In the genomic region with DNA sequence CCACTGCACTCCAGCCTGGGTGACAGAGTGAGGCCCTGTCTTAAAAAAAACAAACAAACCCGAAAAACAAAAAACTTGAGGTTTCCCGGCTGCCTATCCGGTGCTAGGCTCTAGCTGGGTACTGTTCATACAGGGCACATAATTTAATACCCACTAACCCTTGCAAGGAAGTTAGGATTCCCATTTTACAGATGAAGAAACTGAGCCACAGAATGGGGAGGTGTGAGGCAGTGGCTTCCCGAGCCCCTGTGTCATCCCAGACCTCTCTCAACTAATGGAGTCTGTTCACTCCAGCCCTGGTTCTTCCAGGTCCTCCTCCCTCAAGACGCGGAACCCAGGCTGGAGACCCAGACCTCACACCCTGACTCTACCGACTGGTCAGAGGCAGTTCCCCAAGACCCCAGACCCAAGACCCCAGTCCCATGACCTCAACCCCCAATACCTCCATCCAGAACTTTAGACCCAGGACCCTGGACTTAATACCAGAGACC, we compare ENCODE assay signal across 8 cellular contexts. TPM values are rescaled to one million over a fixed set of nuclear protein-coding genes. Genes with fewer than 3 reads are reported as not detected.
A peak's percentile ranks its signal among the peaks of the same experiment; 100 is the strongest.
DNase-seq lines count a peak whose midpoint lies in the region; ATAC-seq and TF ChIP-seq lines count a peak whose summit lies in the region.

No MANE protein-coding gene starts in this region.

- H3K36me3 ChIP-seq in heart left ventricle (peaks cover 0 to 46% (median 38%) of the 10 kb centered on the region in 9 donors), right lobe of liver (peaks cover 0 to 22% (median 0%) of the 10 kb centered on the region in 4 donors), tibial artery (peaks cover 0 to 51% (median 29%) of the 10 kb centered on the region in 3 donors)

- no peaks in the 10 kb centered on the region for H3K9me3 ChIP-seq in heart left ventricle
- H3K9me3 ChIP-seq in right lobe of liver = no peaks in the 10 kb centered on the region
- no peaks in the 10 kb centered on the region for H3K9me3 ChIP-seq in tibial artery

- peaks cover 5 to 43% (median 28%) of the 10 kb centered on the region in 12 donors for H3K4me1 ChIP-seq in heart left ventricle
- H3K4me1 ChIP-seq in right lobe of liver = peaks cover 0 to 23% (median 9%) of the 10 kb centered on the region in 4 donors
- peaks cover 0 to 43% (median 35%) of the 10 kb centered on the region in 4 donors for H3K4me1 ChIP-seq in tibial artery

- H3K27ac ChIP-seq in heart left ventricle = peak overlapping the region in 11 of 12 donors; percentile 83 to 99 (median 97)
- H3K27ac ChIP-seq in angular gyrus (ENCODE audit: low read depth, low read length) = peak overlapping the region; percentile 82
- peak overlapping the region; percentile 83 to 99 (median 93) for H3K27ac ChIP-seq in right lobe of liver
- peak overlapping the region; percentile 78 to 99 for H3K27ac ChIP-seq in tibial artery

- ATAC-seq in heart left ventricle = no peak
- ATAC-seq in right lobe of liver = no peak

- DNase-seq in heart left ventricle = no peak
- no peak for DNase-seq in cardiac septum (ENCODE audit: low spot score)
- DNase-seq in right lobe of liver = no peak
- no peak for DNase-seq in tibial artery
- DNase-seq in HK-2 (ENCODE audit: unreplicated experiment) = no peak
- no peak for DNase-seq in AG08396 (ENCODE audit: low spot score)
- DNase-seq in CD1c-positive myeloid dendritic cell (ENCODE audit: extremely low spot score) = no peak

- H3K4me3 ChIP-seq in heart left ventricle (peak overlapping the region; percentile 69 to 98 (median 90)), right lobe of liver (peak overlapping the region; percentile 83 to 92 (median 88)), tibial artery (peak overlapping the region; percentile 77 to 92)

- TF ChIP-seq POLR2A in heart left ventricle (IDR thresholded peaks at IDR 0.05) (no peak), right lobe of liver (IDR thresholded peaks at IDR 0.05) (no peak)

- 36 to 44% (median 40%) methylated on average over 7 of the region's 7 CpGs for WGBS in heart left ventricle, 4 donors
- 13% methylated on average over 7 of the region's 7 CpGs for WGBS in right lobe of liver (ENCODE audit: insufficient coverage, low coverage, low lambda C conversion rate, missing lambda C conversion rate)

- intact Hi-C loops in heart left ventricle (cut with DNase I) = loop anchor here in 6 of 10 donors (5.0 to 10.0 kb wide), 4 partner anchors 61 to 226 kb away; a partner anchor contains a TSS
- intact Hi-C loops in cardiac septum (cut with DNase I) = loop anchor here (5.0 kb wide), 1 partner anchor 226 kb away; a partner anchor contains a TSS
- intact Hi-C loops in right lobe of liver (cut with DNase I) = no loop called here
- intact Hi-C loops in tibial artery (cut with DNase I; ENCODE audit: low total_unique reads) = loop anchor here (10.0 kb wide), 1 partner anchor 204 kb away; no protein-coding TSS in a partner anchor

- H3K27me3 ChIP-seq in heart left ventricle (no peaks in the 10 kb centered on the region), right lobe of liver (no peaks in the 10 kb centered on the region), tibial artery (no peaks in the 10 kb centered on the region)

- TF ChIP-seq CTCF in heart left ventricle (IDR thresholded peaks at IDR 0.05) = no peak
- no peak for TF ChIP-seq CTCF in right lobe of liver (IDR thresholded peaks at IDR 0.05)
- TF ChIP-seq CTCF in tibial artery (IDR thresholded peaks at IDR 0.05) = no peak

RNA-seq across cellular contexts. Expression of a gene that starts 0.6 kb away (rescaled TPM):
- total RNA-seq in heart left ventricle (10 to 100 TPM in 6 of 9 donors, 1 to 10 TPM in 3; 8.8 to 28.7 (median 13.8) TPM), cardiac septum (12.5 TPM), right lobe of liver (10 to 100 TPM; 10.1 to 24.1 (median 12.6) TPM)
- 10 to 100 TPM; 11.6 to 22.1 TPM for polyA plus RNA-seq in heart left ventricle

RNA-seq across cellular contexts. Expression of a gene that starts 1.6 kb away (rescaled TPM):
- total RNA-seq in heart left ventricle (10 to 100 TPM; 58.9 to 96.9 (median 69.1) TPM), cardiac septum (81.4 TPM), right lobe of liver (10 to 100 TPM; 52.5 to 81.2 (median 61.9) TPM)
- 100 to 1,000 TPM in 1 of 2 donors, 10 to 100 TPM in 1; 76.8 to 153 TPM for polyA plus RNA-seq in heart left ventricle

RNA-seq across cellular contexts. Expression of a gene that starts 11.1 kb away (rescaled TPM):
- total RNA-seq in heart left ventricle (not detected), cardiac septum (not detected), right lobe of liver (not detected)
- not detected for polyA plus RNA-seq in heart left ventricle

RNA-seq across cellular contexts. Expression of a gene that starts 25.3 kb away (rescaled TPM):
- total RNA-seq in heart left ventricle (1 to 10 TPM in 4 of 9 donors, under 1 TPM in 5; 0.20 to 8.9 (median 0.70) TPM), cardiac septum (0.38 TPM), right lobe of liver (1 to 10 TPM in 3 of 6 experiments, under 1 TPM in 3; 0.49 to 2.5 (median 0.90) TPM)
- polyA plus RNA-seq in heart left ventricle = under 1 TPM; 0.57 to 1.00 TPM

RNA-seq across cellular contexts. Expression of a gene that starts 52.7 kb away (rescaled TPM):
- total RNA-seq in heart left ventricle = under 1 TPM in 2 of 9 donors, not detected in 7; 0.41 to 0.48 TPM
- under 1 TPM in 1 of 2 donors, not detected in 1; 0.06 TPM for polyA plus RNA-seq in heart left ventricle
- total RNA-seq in cardiac septum = not detected
- 10 to 100 TPM in 5 of 6 experiments, 1 to 10 TPM in 1; 7.9 to 27.0 (median 16.5) TPM for total RNA-seq in right lobe of liver

Comparison
In these comparisons a context has a peak if more than half of its experiments do, and no peak if none do; other contexts are left out.
1. intact Hi-C loops: an anchor here in heart left ventricle (5.0 to 10.0 kb wide), cardiac septum (5.0 kb wide) and tibial artery (10.0 kb wide); none called in right lobe of liver.